ENCODE assay signal across 9 cellular contexts in genomic region chr9:88173378-88173999, GRCh38. TPM values are rescaled to one million over a fixed set of nuclear protein-coding genes. Genes with fewer than 3 reads are reported as not detected.
DNase-seq lines count a peak whose midpoint lies in the region; ATAC-seq, FAIRE-seq and TF ChIP-seq lines count a peak whose summit lies in the region.
"Had no signal": no experiment of that assay in that cellular context is flagged by ENCODE, and none has a peak within 500 bp of the region (broad histone marks: within the 10 kb centered on the region; RNA-seq: fewer than 3 reads in every experiment).

No MANE protein-coding gene starts in this region.

- no peak for FAIRE-seq in urothelium cell line (lab: Jason Lieb, UNC)

- ATAC-seq in GM21367 (IDR thresholded peaks at IDR 0.05; ENCODE audit: unreplicated experiment), result no peak

- H3K27ac ChIP-seq in dorsolateral prefrontal cortex, result no peak overlapping the region
- H3K27ac ChIP-seq: BLaER1 treated with 17β-estradiol and CSF1 and Interleukin-3, amounts not matched to agents 10 nM and 100 nM had no signal

- peaks cover 0 to 5% (median 0%) of the 10 kb centered on the region in 45 donors for H3K27me3 ChIP-seq in dorsolateral prefrontal cortex
- H3K27me3 ChIP-seq: BLaER1 treated with 17β-estradiol and CSF1 and Interleukin-3, amounts not matched to agents 10 nM and 100 nM had no signal

- peak; percentile 78 for TF ChIP-seq CTCF in WI38 (IDR thresholded peaks at IDR 0.05; ENCODE audit: low read depth, low read length)
- TF ChIP-seq CTCF in dorsolateral prefrontal cortex (IDR thresholded peaks at IDR 0.05 in 54 of 56, conservative IDR thresholded peaks at IDR 0.05 in 2 of 56; ENCODE audit: low read depth in 1 of 56, partially characterized antibody in 56 of 56), result peak in 49 of 56 donors; percentile 16 to 67 (median 46)

- DNase-seq in NCI-H1105 treated with DMSO at 0.1 percent for 48 hours (lab: John Stamatoyannopoulos, UW) (peak; percentile 29), NCI-H1105 (lab: John Stamatoyannopoulos, UW) (no peak), NCI-H1092 treated with DMSO at 0.1 percent for 48 hours (lab: John Stamatoyannopoulos, UW) (peak; percentile 52), dorsolateral prefrontal cortex (no peak), myocyte (ENCODE audit: low read depth) (peak; percentile 68), urothelium cell line (ENCODE audit: low spot score) (peak; percentile 57)

- intact Hi-C loops in dorsolateral prefrontal cortex (cut with DNase I), result no loop called here

- no peak overlapping the region for H3K4me3 ChIP-seq in WI38 (ENCODE audit: low read depth, low read length)
- H3K4me3 ChIP-seq in dorsolateral prefrontal cortex, result no peak overlapping the region
- H3K4me3 ChIP-seq: BLaER1 treated with 17β-estradiol and CSF1 and Interleukin-3, amounts not matched to agents 10 nM and 100 nM had no signal

RNA-seq across cellular contexts. Expression of gene SPATA31C2, which starts 35.2 kb away (rescaled TPM):
- under 1 TPM in 12 of 120 experiments, not detected in 108; 0.13 to 0.26 (median 0.17) TPM for total RNA-seq in dorsolateral prefrontal cortex
- total RNA-seq in myocyte, result not detected in 2 replicates
- not detected for polyA plus RNA-seq in myocyte (2012)

Comparison
In these comparisons a context has a peak if more than half of its experiments do, and no peak if none do; other contexts are left out.
1. DNase-seq: peak in NCI-H1105 treated with DMSO at 0.1 percent for 48 hours (single experiment), NCI-H1092 treated with DMSO at 0.1 percent for 48 hours (single experiment), myocyte (single experiment) and urothelium cell line (single experiment); none in NCI-H1105 (single experiment) and dorsolateral prefrontal cortex (0 of 10).